ENCODE assay signal across 17 cellular contexts in the genomic region with DNA sequence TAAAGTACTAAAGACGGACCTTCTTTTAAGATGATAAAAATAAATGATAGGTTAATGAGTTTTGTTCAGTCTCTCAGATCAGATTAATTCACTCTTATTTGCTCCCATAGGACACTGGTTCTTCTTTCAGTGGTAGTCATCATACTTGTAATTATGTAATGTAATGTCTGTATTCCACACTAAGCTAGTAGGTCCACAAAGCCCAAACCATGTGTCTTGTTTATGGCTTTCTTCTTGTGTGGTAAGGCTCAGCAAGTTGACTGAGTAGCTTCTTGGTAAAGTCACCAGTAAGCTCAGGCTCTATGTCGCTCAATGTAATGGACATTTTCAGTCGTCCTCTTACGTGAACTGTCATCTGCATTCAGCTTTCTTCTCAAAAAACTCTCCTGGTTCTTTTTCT. TPM values are rescaled to one million over a fixed set of nuclear protein-coding genes. Genes with fewer than 3 reads are reported as not detected.
A peak's percentile ranks its signal among the peaks of the same experiment; 100 is the strongest.
DNase-seq lines count a peak whose midpoint lies in the region; ATAC-seq, FAIRE-seq and TF ChIP-seq lines count a peak whose summit lies in the region.
"Had no signal": no experiment of that assay in that cellular context is flagged by ENCODE, and none has a peak within 500 bp of the region (broad histone marks: within the 10 kb centered on the region; RNA-seq: fewer than 3 reads in every experiment).

No MANE protein-coding gene starts in this region.

- FAIRE-seq in GM12878 (lab: Jason Lieb, UNC) (no peak), D721Med (lab: Jason Lieb, UNC) (no peak)

- no peak overlapping the region for H2AFZ ChIP-seq in GM12878 (ENCODE audit: control insufficient read depth, low read depth, low read length)

- CTCF ChIA-PET in GM12878 (lab: Yijun Ruan, JAX): interaction anchor here (0.5 to 5.5 kb wide), 5 partner anchors 12 to 209 kb away, joined by 3 to 74 read pairs (median 4); no protein-coding TSS in a partner anchor

- H3K79me2 ChIP-seq in GM12878 (ENCODE audit: control insufficient read depth, insufficient read depth, low read length): peaks cover 39% of the 10 kb centered on the region

- peaks cover 25% of the 10 kb centered on the region for H3K4me1 Mint-ChIP-seq in progenitor cell of endocrine pancreas (ENCODE audit: low read depth)

- H3K27me3 Mint-ChIP-seq in progenitor cell of endocrine pancreas: no peaks in the 10 kb centered on the region

- peak overlapping the region in 10 of 11 experiments; percentile 14 to 97 (median 90); a peak in 15 of 22 replicates for H3K4me2 ChIP-seq in BLaER1 treated with 17β-estradiol and CSF1 and Interleukin-3, amounts not matched to agents 10 nM and 100 nM
- peak overlapping the region; percentile 97 for H3K4me2 ChIP-seq in GM12878 (ENCODE audit: control insufficient read depth, insufficient read depth)

- no peak for TF ChIP-seq EP300 in GM12878 (IDR thresholded peaks at IDR 0.05; ENCODE audit: borderline replicate concordance in 1 of 2, control insufficient read depth in 1 of 2, low read depth in 2 of 2, low read length in 2 of 2)

- TF ChIP-seq POLR2A in GM12878 (IDR thresholded peaks at IDR 0.05; ENCODE audit: low read depth, low read length) (no peak), lower leg skin (IDR thresholded peaks at IDR 0.05) (no peak)

- 36% methylated on average over 4 of the region's 4 CpGs for WGBS in GM12878 (ENCODE audit: insufficient coverage, insufficient replicate concordance, low lambda C conversion rate, missing lambda C conversion rate)
- 83 to 90% methylated on average over 4 of the region's 4 CpGs for WGBS in lower leg skin, 2 donors

- no peak for ATAC-seq in GM12878

- TF ChIP-seq CTCF in GM12865 (IDR thresholded peaks at IDR 0.05; ENCODE audit: insufficient read depth, low read depth, low read length, missing control alignments) (no peak), GM12878 (IDR thresholded peaks at IDR 0.05 in 2 of 3, conservative IDR thresholded peaks at IDR 0.05 in 1 of 3; ENCODE audit: control insufficient read depth in 2 of 3, extremely low read depth in 1 of 3, insufficient read depth in 1 of 3, low read depth in 3 of 3, low read length in 3 of 3) (no peak), progenitor cell of endocrine pancreas (IDR thresholded peaks at IDR 0.05; ENCODE audit: unreplicated experiment) (no peak), D721Med (IDR thresholded peaks at IDR 0.05; ENCODE audit: insufficient read depth, missing control alignments) (no peak), lower leg skin (IDR thresholded peaks at IDR 0.05) (no peak)

- peak overlapping the region; percentile 93 for H3K4me3 Mint-ChIP-seq in progenitor cell of endocrine pancreas (ENCODE audit: low read depth)

- H3K9me3 Mint-ChIP-seq in progenitor cell of endocrine pancreas (ENCODE audit: low read depth): peaks cover 4% of the 10 kb centered on the region

- DNase-seq in GM12865 (ENCODE audit: low read depth) (peak; percentile 25), GM12878 (ENCODE audit: low read depth, low spot score) (no peak), progenitor cell of endocrine pancreas (ENCODE audit: low spot score, unreplicated experiment) (no peak), D721Med (ENCODE audit: insufficient read length, low spot score) (no peak), lower leg skin (ENCODE audit: low spot score in 2 of 2) (no peak), amygdala (lab: John Stamatoyannopoulos, UW) (no peak)
- DNase-seq: activated CD8-positive, alpha-beta memory T cell treated with anti-CD3 and anti-CD28 coated beads for 24 hours; activated gamma-delta T cell; GOT3; NK-92 treated with Interleukin-12 subunit alpha and Interleukin-12 subunit beta, amount 100 ng/mL, for 24 hours; ovary; stimulated activated CD4-positive, alpha-beta T cell treated with anti-CD3 and anti-CD28 coated beads, Interleukin-2, amount 100 ng/mL, for 24 hours had no signal

- no TSS peak for BruUV-seq in GM12878 (replicated peaks; lab: Mats Ljungman, UMichigan)

- H3K36me3 ChIP-seq in BLaER1 treated with 17β-estradiol and CSF1 and Interleukin-3, amounts not matched to agents 10 nM and 100 nM: peaks cover 7 to 32% (median 19%) of the 10 kb centered on the region in 11 experiments; a peak in 19 of 22 replicates
- peaks cover 0 to 5% of the 10 kb centered on the region in 2 experiments; a peak in 1 of 4 replicates for H3K36me3 ChIP-seq in GM12878 (ENCODE audit: control insufficient read depth in 2 of 2, insufficient read depth in 2 of 2, low read length in 1 of 2)
- H3K36me3 ChIP-seq: ovary, SJSA1 had no signal

- H3K27me3 ChIP-seq in BLaER1 treated with 17β-estradiol and CSF1 and Interleukin-3, amounts not matched to agents 10 nM and 100 nM: no peaks in the 10 kb centered on the region
- no peaks in the 10 kb centered on the region for H3K27me3 ChIP-seq in GM12878 (replicated peaks in 1 of 2; ENCODE audit: control insufficient read depth in 2 of 2, insufficient read depth in 2 of 2, low read length in 1 of 2)
- H3K27me3 ChIP-seq: ovary, SJSA1 had no signal

- RAD21 ChIA-PET in GM12878 (lab: Charles Lee; ENCODE audit: unreplicated experiment): interaction anchor here (1.2 to 7.2 kb wide), 2 partner anchors 12 to 87 kb away, joined by 3 to 134 read pairs; no protein-coding TSS in a partner anchor

- peaks cover 0 to 22% (median 0%) of the 10 kb centered on the region in 11 experiments; a peak in 2 of 22 replicates for H4K20me1 ChIP-seq in BLaER1 treated with 17β-estradiol and CSF1 and Interleukin-3, amounts not matched to agents 10 nM and 100 nM
- H4K20me1 ChIP-seq in GM12878 (ENCODE audit: control insufficient read depth, insufficient read depth): no peaks in the 10 kb centered on the region

- peaks cover 9% of the 10 kb centered on the region for H3K36me3 Mint-ChIP-seq in progenitor cell of endocrine pancreas (ENCODE audit: insufficient read depth)

- TF ChIP-seq RAD21 in GM12878 (IDR thresholded peaks at IDR 0.05; ENCODE audit: insufficient read depth, low read depth, low read length): no peak

- peak overlapping the region; percentile 30 for H3K27ac Mint-ChIP-seq in progenitor cell of endocrine pancreas

- H3K4me1 ChIP-seq in BLaER1 treated with 17β-estradiol and CSF1 and Interleukin-3, amounts not matched to agents 10 nM and 100 nM: peaks cover 15 to 46% (median 25%) of the 10 kb centered on the region in 10 experiments
- H3K4me1 ChIP-seq in GM12878 (ENCODE audit: control insufficient read depth, insufficient read depth, low read length): peaks cover 9% of the 10 kb centered on the region

- no peaks in the 10 kb centered on the region for H3K9me3 ChIP-seq in BLaER1 treated with 17β-estradiol and CSF1 and Interleukin-3, amounts not matched to agents 10 nM and 100 nM (replicated peaks in 1 of 11)
- peaks cover under 1% of the 10 kb centered on the region; the same call in 1 of the 3 replicates for H3K9me3 ChIP-seq in GM12878 (replicated peaks; ENCODE audit: control insufficient read depth, insufficient read depth, low read length)
- H3K9me3 ChIP-seq: ovary, SJSA1 had no signal

- intact Hi-C loops in GM12878 (cut with micrococcal nuclease; ENCODE audit: unreplicated experiment) (no loop called here), lower leg skin (cut with DNase I; ENCODE audit: low total_unique reads) (no loop called here)

- peak overlapping the region in 1 of 11 experiments; percentile 96; a peak in 1 of 22 replicates for H3K27ac ChIP-seq in BLaER1 treated with 17β-estradiol and CSF1 and Interleukin-3, amounts not matched to agents 10 nM and 100 nM
- peak overlapping the region; percentile 57; the same call in 1 of the 2 replicates for H3K27ac ChIP-seq in GM12878 (ENCODE audit: control insufficient read depth, insufficient read depth)
- H3K27ac ChIP-seq: C4-2B, HL-60, ovary, SJSA1 had no signal

- POLR2A ChIA-PET in GM12878 (lab: Charles Lee): interaction anchor here (0.6 to 5.3 kb wide), 4 partner anchors 11 to 1985 kb away, joined by 3 to 98 read pairs (median 6); no protein-coding TSS in a partner anchor

- peak overlapping the region in 2 of 10 experiments; percentile 67 to 69; a peak in 4 of 20 replicates for H3K4me3 ChIP-seq in BLaER1 treated with 17β-estradiol and CSF1 and Interleukin-3, amounts not matched to agents 10 nM and 100 nM
- H3K4me3 ChIP-seq in GM12865 (ENCODE audit: low read depth, low read length): peak overlapping the region; percentile 76
- peak overlapping the region; percentile 93 for H3K4me3 ChIP-seq in GM12878
- no peak overlapping the region for H3K4me3 ChIP-seq in lower leg skin (ENCODE audit: low read depth, poor library complexity, severe bottlenecking)
- H3K4me3 ChIP-seq: lung, ovary, SJSA1 had no signal

- in situ Hi-C loops in GM12878 (cut with MboI): loop anchor here (25.0 kb wide), 1 partner anchor 1061 kb away; no protein-coding TSS in a partner anchor

- SMC1A ChIA-PET in GM12878 (lab: Charles Lee; ENCODE audit: uncharacterized antibody, unreplicated experiment): interaction anchor here (0.7 to 6.9 kb wide), 10 partner anchors 11 to 866 kb away, joined by 3 to 173 read pairs (median 5); no protein-coding TSS in a partner anchor

- H3K9ac ChIP-seq in BLaER1 treated with 17β-estradiol and CSF1 and Interleukin-3, amounts not matched to agents 10 nM and 100 nM: peak overlapping the region in 1 of 11 experiments; percentile 94; a peak in 2 of 22 replicates
- H3K9ac ChIP-seq in GM12878 (ENCODE audit: control insufficient read depth, insufficient read depth, low read length): no peak overlapping the region

TF ChIP-seq in GM12878, 131 proteins besides CTCF, POLR2A, EP300 and RAD21 (continues in another document):
- TF ChIP-seq CHD2 (IDR thresholded peaks at IDR 0.05; ENCODE audit: borderline replicate concordance, low read depth, low read length) (no peak), EGR1 (IDR thresholded peaks at IDR 0.05; ENCODE audit: borderline replicate concordance in 1 of 2, low read depth in 2 of 2, low read length in 2 of 2) (no peak), CBX3 (IDR thresholded peaks at IDR 0.05; ENCODE audit: borderline replicate concordance, low read depth) (no peak)

RNA-seq across cellular contexts. Expression of a gene that starts 2.5 kb away (rescaled TPM):
- 211 and 228 TPM in 2 replicates for total RNA-seq in GM12878 (2013; cell fraction: nucleolus; rRNA removed)
- 17.9 and 22.4 TPM in 2 replicates for total RNA-seq in GM12878 (2014; rRNA removed)
- 24.4 and 25.0 TPM in 2 replicates for total RNA-seq in GM12878 (2014; rRNA removed; fragmentation: Illumina TruSeq; extraction: Trizol)
- 24.9 and 25.7 TPM in 2 replicates for total RNA-seq in GM12878 (2021)
- polyA plus RNA-seq in GM12878 (2011; ENCODE audit: low read depth): 7.9 TPM
- 48.5 and 90.0 TPM in 2 replicates for polyA plus RNA-seq in GM12878 (2011; rRNA removed)
- polyA plus RNA-seq in GM12878 (2011; cell fraction: cytosol; rRNA removed): 6.5 and 7.6 TPM in 2 replicates
- 45.0 and 45.9 TPM in 2 replicates for polyA plus RNA-seq in GM12878 (2011; cell fraction: nucleus; rRNA removed)
- polyA plus RNA-seq in GM12878 (2012): 30.5 and 33.0 TPM in 2 replicates
- 19.4 and 23.2 TPM in 2 replicates for polyA plus RNA-seq in GM12878 (2014; fragmentation: Illumina TruSeq; extraction: Trizol)
- 100 to 1,000 TPM in 1 of 2 experiments, 10 to 100 TPM in 1; 97.0 to 112 TPM for polyA plus RNA-seq in GM12878 (2014; fragmentation: Nextera tagmentation; extraction: Ambion mirVana)
- 19.8 and 32.5 TPM in 2 replicates for polyA plus RNA-seq in GM12878 (2014; rRNA removed)
- polyA plus RNA-seq in GM12878 (2016; fragmentation: Nextera tagmentation; extraction: Ambion mirVana): 10 to 100 TPM; 70.0 to 83.0 TPM
- polyA minus RNA-seq in GM12878 (2011; rRNA and poly(A)+ RNA removed): 20.7 and 26.6 TPM in 2 replicates
- polyA minus RNA-seq in GM12878 (2011; cell fraction: cytosol; rRNA and poly(A)+ RNA removed): 7.5 and 13.2 TPM in 2 replicates
- polyA minus RNA-seq in GM12878 (2011; cell fraction: nucleus; rRNA and poly(A)+ RNA removed): 73.3 and 111 TPM in 2 replicates
- 33.0 and 38.2 TPM in 2 replicates for total RNA-seq in progenitor cell of endocrine pancreas
- total RNA-seq in lower leg skin: 10 to 100 TPM; 16.2 to 25.8 (median 23.7) TPM
